Comparison of ENCODE assay signal across 20 cellular contexts in genomic region chr1:1293258-1293617, GRCh38. TPM values are rescaled to one million over a fixed set of nuclear protein-coding genes. Genes with fewer than 3 reads are reported as not detected.
DNase-seq lines count a peak whose midpoint lies in the region; ATAC-seq, FAIRE-seq and TF ChIP-seq lines count a peak whose summit lies in the region.
"Had no signal": no experiment of that assay in that cellular context is flagged by ENCODE, and none has a peak within 500 bp of the region (broad histone marks: within the 10 kb centered on the region; RNA-seq: fewer than 3 reads in every experiment).

No MANE protein-coding gene starts in this region.

- FAIRE-seq in K562 (lab: Jason Lieb, UNC): no peak
- FAIRE-seq: A549, GM19239, H54, HepG2 had no signal

- H4K20me1 ChIP-seq in K562 (replicated peaks; ENCODE audit: control insufficient read depth, insufficient read depth, low read length): peaks cover 16% of the 10 kb centered on the region; the same call in 1 of the 2 replicates

- 0 out of 2 replicates have a peak overlapping the region, but pooled peaks have one; percentile 39 for H2AFZ ChIP-seq in K562 (ENCODE audit: low read depth, low read length)

- WGBS in K562 (ENCODE audit: insufficient coverage, low coverage, missing lambda C conversion rate): 50% methylated on average over 25 of the region's 25 CpGs

- H3K9me3 Mint-ChIP-seq in natural killer cell treated with Interleukin-12 subunit alpha and Interleukin-12 subunit beta and Interleukin-15 and Interleukin-18, amount 100 ng/mL, for 72 hours: no peaks in the 10 kb centered on the region
- H3K9me3 Mint-ChIP-seq in stimulated activated memory B cell treated with anti-CD40 and anti-IgM and Interleukin-4, amounts not matched to agents 10 μg/mL and 1 μg/mL and 100 μg/mL, for 72 hours: no peaks in the 10 kb centered on the region
- H3K9me3 Mint-ChIP-seq: CD4-positive, alpha-beta memory T cell had no signal

- H3K4me2 ChIP-seq in K562 (ENCODE audit: insufficient read depth, low read length): peak overlapping the region; percentile 81; the same call in 1 of the 2 replicates
- H3K4me2 ChIP-seq: A549, BLaER1, KMS-11 had no signal

- H3K27me3 ChIP-seq in GM06990 (replicated peaks; ENCODE audit: control insufficient read depth, insufficient read depth, low read length): no peaks in the 10 kb centered on the region
- H3K27me3 ChIP-seq in K562 (ENCODE audit: control insufficient read depth in 2 of 2, insufficient read depth in 2 of 2, low read length in 2 of 2): peaks cover 0 to 6% of the 10 kb centered on the region in 2 experiments; a peak in 2 of 5 replicates
- H3K27me3 ChIP-seq: BLaER1 had no signal

- H3K27ac ChIP-seq in 22Rv1 (peak overlapping the region; percentile 68), HEK293 (ENCODE audit: extremely low read depth, low read depth, low read length) (no peak overlapping the region), K562 (ENCODE audit: extremely low read depth, low read depth, low read length) (peak overlapping the region; percentile 54; the same call in 2 of the 3 replicates)
- H3K27ac ChIP-seq: A549, BLaER1, KMS-11 had no signal

- no peak for TF ChIP-seq CTCF in 22Rv1 (IDR thresholded peaks at IDR 0.05)
- TF ChIP-seq CTCF in GM06990 (IDR thresholded peaks at IDR 0.05; ENCODE audit: insufficient read depth, low read length, poor library complexity, severe bottlenecking): no peak
- no peak for TF ChIP-seq CTCF in HEK293 (tag by site-specific recombination; IDR thresholded peaks at IDR 0.05)
- TF ChIP-seq CTCF in K562 (IDR thresholded peaks at IDR 0.05 in 2 of 3, conservative IDR thresholded peaks at IDR 0.05 in 1 of 3; ENCODE audit: insufficient read depth in 2 of 3, low read depth in 1 of 3, low read length in 3 of 3): no peak

- H3K4me1 Mint-ChIP-seq in natural killer cell treated with Interleukin-12 subunit alpha and Interleukin-12 subunit beta and Interleukin-15 and Interleukin-18, amount 100 ng/mL, for 72 hours (ENCODE audit: low read depth in 2 of 2): no peaks in the 10 kb centered on the region
- peaks cover 18% of the 10 kb centered on the region for H3K4me1 Mint-ChIP-seq in stimulated activated memory B cell treated with anti-CD40 and anti-IgM and Interleukin-4, amounts not matched to agents 10 μg/mL and 1 μg/mL and 100 μg/mL, for 72 hours
- H3K4me1 Mint-ChIP-seq: CD14-positive monocyte had no signal

- in situ Hi-C loops in K562 (cut with MboI): no loop called here

- no TSS peak for BruUV-seq in K562 (replicated peaks; lab: Mats Ljungman, UMichigan)

- peak overlapping the region in 1 of 2 experiments; percentile 82; a peak in 3 of 4 replicates for H3K9ac ChIP-seq in K562 (ENCODE audit: insufficient read depth in 1 of 2, low read depth in 2 of 2, low read length in 2 of 2)
- H3K9ac ChIP-seq: BLaER1, KMS-11 had no signal

- H3K9me1 ChIP-seq in K562 (ENCODE audit: control insufficient read depth, insufficient read depth, low read length): peaks cover 8% of the 10 kb centered on the region

- no peak overlapping the region for H3K27ac Mint-ChIP-seq in natural killer cell treated with Interleukin-12 subunit alpha and Interleukin-12 subunit beta and Interleukin-15 and Interleukin-18, amount 100 ng/mL, for 72 hours
- H3K27ac Mint-ChIP-seq in stimulated activated memory B cell treated with anti-CD40 and anti-IgM and Interleukin-4, amounts not matched to agents 10 μg/mL and 1 μg/mL and 100 μg/mL, for 72 hours: no peak overlapping the region
- H3K27ac Mint-ChIP-seq: CD14-positive monocyte; CD4-positive, alpha-beta memory T cell had no signal

- H3K36me3 ChIP-seq in GM06990 (ENCODE audit: control insufficient read depth, insufficient read depth, low read length): no peaks in the 10 kb centered on the region
- H3K36me3 ChIP-seq in HEK293 (ENCODE audit: control insufficient read depth in 2 of 2, insufficient read depth in 1 of 2, low read length in 2 of 2): peaks cover 0 to 41% of the 10 kb centered on the region in 2 experiments; a peak in 1 of 3 replicates
- H3K36me3 ChIP-seq in K562 (ENCODE audit: control insufficient read depth, insufficient read depth, low read length): peaks cover 17% of the 10 kb centered on the region; the same call in 1 of the 3 replicates

- TF ChIP-seq EP300 in K562 (IDR thresholded peaks at IDR 0.05; ENCODE audit: low read length): no peak

- H3K79me2 ChIP-seq in K562 (ENCODE audit: control insufficient read depth, insufficient read depth, low read length): no peaks in the 10 kb centered on the region

- H3K4me1 ChIP-seq in HEK293 (ENCODE audit: control insufficient read depth, insufficient read depth, low read length) (no peaks in the 10 kb centered on the region), K562 (replicated peaks in 1 of 2; ENCODE audit: control insufficient read depth in 2 of 2, insufficient read depth in 2 of 2, low read length in 2 of 2) (peaks cover 5 to 72% of the 10 kb centered on the region in 2 experiments; a peak in 3 of 5 replicates)
- H3K4me1 ChIP-seq: A549 had no signal

- no peaks in the 10 kb centered on the region for H3K27me3 Mint-ChIP-seq in natural killer cell treated with Interleukin-12 subunit alpha and Interleukin-12 subunit beta and Interleukin-15 and Interleukin-18, amount 100 ng/mL, for 72 hours
- H3K27me3 Mint-ChIP-seq in stimulated activated memory B cell treated with anti-CD40 and anti-IgM and Interleukin-4, amounts not matched to agents 10 μg/mL and 1 μg/mL and 100 μg/mL, for 72 hours: no peaks in the 10 kb centered on the region
- H3K27me3 Mint-ChIP-seq: CD4-positive, alpha-beta memory T cell had no signal

- CTCF ChIA-PET in HEK293 (lab: Yijun Ruan, JAX): interaction anchor here (4.3 kb wide), 1 partner anchor 173 kb away, joined by 76 read pairs; no protein-coding TSS in a partner anchor
- CTCF ChIA-PET in K562 (lab: Yijun Ruan, JAX; ENCODE audit: low intra/inter-chr PET ratio): no interaction called here

- POLR2A ChIA-PET in HEK293 (lab: Yijun Ruan, JAX) (no interaction called here), K562 (lab: Yijun Ruan, JAX) (interaction anchor here (0.6 kb wide), 1 partner anchor 25 kb away, joined by 3 read pairs; no protein-coding TSS in a partner anchor)

- no peak for TF ChIP-seq RAD21 in K562 (CRISPR knock-in tag; conservative IDR thresholded peaks at IDR 0.05 in 1 of 2, IDR thresholded peaks at IDR 0.05 in 1 of 2)

- intact Hi-C loops in K562 (cut with micrococcal nuclease): loop anchor here (2.0 to 10.0 kb wide), 2 partner anchors 176 to 308 kb away; partner anchors contain the start of genes C1orf159 and PERM1

- DNase-seq in GM06990 (ENCODE audit: extremely low read depth, insufficient read length) (peak; percentile 16), K562 (ENCODE audit: extremely low read depth in 1 of 4, low spot score in 3 of 4) (no peak), hepatic stellate cell (ENCODE audit: low spot score) (no peak), NCI-H2171 (lab: John Stamatoyannopoulos, UW) (no peak)
- DNase-seq in natural killer cell treated with Interleukin-12 subunit alpha and Interleukin-12 subunit beta and Interleukin-15 and Interleukin-18, amount 100 ng/mL, for 72 hours (ENCODE audit: low spot score): no peak
- DNase-seq: DMS153, DMS79, GDM1, HCEC 1CT had no signal

- ATAC-seq in K562: no peak
- ATAC-seq in natural killer cell treated with Interleukin-12 subunit alpha and Interleukin-12 subunit beta and Interleukin-15 and Interleukin-18, amount 100 ng/mL, for 72 hours: no peak
- no peak for ATAC-seq in stimulated activated memory B cell treated with anti-CD40 and anti-IgM and Interleukin-4, amounts not matched to agents 10 μg/mL and 1 μg/mL and 100 μg/mL, for 72 hours
- ATAC-seq: A549, HepG2 had no signal

- TF ChIP-seq POLR2A in K562 (conservative IDR thresholded peaks at IDR 0.05): no peak

- no peaks in the 10 kb centered on the region for H3K9me3 ChIP-seq in HEK293 (ENCODE audit: control insufficient read depth, insufficient read depth, low read depth, low read length)
- no peaks in the 10 kb centered on the region for H3K9me3 ChIP-seq in K562 (replicated peaks; ENCODE audit: control insufficient read depth, insufficient read depth, low read depth, low read length)
- H3K9me3 ChIP-seq: A549, BLaER1 had no signal

- H3K4me3 ChIP-seq in GM06990 (replicated peaks; ENCODE audit: low read depth, low read length) (no peak overlapping the region), HEK293 (ENCODE audit: low read depth, low read length) (no peak overlapping the region), K562 (peak overlapping the region; percentile 51)
- H3K4me3 ChIP-seq: A549, BLaER1 had no signal

- no peaks in the 10 kb centered on the region for H3K36me3 Mint-ChIP-seq in natural killer cell treated with Interleukin-12 subunit alpha and Interleukin-12 subunit beta and Interleukin-15 and Interleukin-18, amount 100 ng/mL, for 72 hours
- H3K36me3 Mint-ChIP-seq in stimulated activated memory B cell treated with anti-CD40 and anti-IgM and Interleukin-4, amounts not matched to agents 10 μg/mL and 1 μg/mL and 100 μg/mL, for 72 hours: no peaks in the 10 kb centered on the region
- H3K36me3 Mint-ChIP-seq: CD4-positive, alpha-beta memory T cell had no signal

- no peak overlapping the region for H3K4me3 Mint-ChIP-seq in natural killer cell treated with Interleukin-12 subunit alpha and Interleukin-12 subunit beta and Interleukin-15 and Interleukin-18, amount 100 ng/mL, for 72 hours
- no peak overlapping the region for H3K4me3 Mint-ChIP-seq in stimulated activated memory B cell treated with anti-CD40 and anti-IgM and Interleukin-4, amounts not matched to agents 10 μg/mL and 1 μg/mL and 100 μg/mL, for 72 hours
- H3K4me3 Mint-ChIP-seq: CD14-positive monocyte; CD4-positive, alpha-beta memory T cell had no signal

RNA-seq across cellular contexts. Expression of gene SCNN1D, which starts 13.0 kb away (rescaled TPM):
- 1.6 and 4.3 TPM in 2 replicates for total RNA-seq in K562 (2011; cell fraction: chromatin; rRNA removed; ENCODE audit: low replicate concordance)
- total RNA-seq in K562 (2011; cell fraction: nucleolus; rRNA removed): 3.0 and 3.7 TPM in 2 replicates
- total RNA-seq in K562 (2011; cell fraction: nucleoplasm; rRNA removed): 1.4 and 2.1 TPM in 2 replicates
- total RNA-seq in K562 (2014; rRNA removed) (0.53 and 0.64 TPM in 2 replicates), K562 (2014; rRNA removed; fragmentation: Illumina TruSeq; extraction: Trizol) (0.06 TPM in 1 of 2 replicates, not detected in the other), K562 (2015; rRNA removed; fragmentation: Illumina TruSeq; extraction: Trizol) (0.29 and 0.38 TPM in 2 replicates), K562 (2021) (0.73 and 0.87 TPM in 2 replicates)
- polyA plus RNA-seq in K562 (2011; rRNA removed) (0.38 and 0.92 TPM in 2 replicates), K562 (2014; fragmentation: Illumina TruSeq; extraction: Trizol) (0.04 and 0.26 TPM in 2 replicates), K562 (2014; fragmentation: Nextera tagmentation; extraction: Ambion mirVana) (under 1 TPM in 1 of 2 experiments, not detected in 1; 0.01 TPM), K562 (2014; rRNA removed) (1.1 TPM in 2 replicates)
- polyA plus RNA-seq in K562 (2011; cell fraction: cytosol; rRNA removed): 0.71 and 1.8 TPM in 2 replicates
- 8.1 and 14.5 TPM in 2 replicates for polyA plus RNA-seq in K562 (2011; cell fraction: nucleus; rRNA removed)
- 0.79 and 1.9 TPM in 2 replicates for polyA plus RNA-seq in K562 (2012)
- 0.09 and 0.11 TPM in 2 replicates for polyA minus RNA-seq in K562 (2011; rRNA and poly(A)+ RNA removed)
- polyA minus RNA-seq in K562 (2011; cell fraction: cytosol; rRNA and poly(A)+ RNA removed): not detected in 2 replicates
- 0.94 and 1.3 TPM in 2 replicates for polyA minus RNA-seq in K562 (2011; cell fraction: nucleus; rRNA and poly(A)+ RNA removed)
- total RNA-seq in natural killer cell treated with Interleukin-12 subunit alpha and Interleukin-12 subunit beta and Interleukin-15 and Interleukin-18, amount 100 ng/mL, for 72 hours: 1 to 10 TPM; 1.5 to 3.2 TPM
- polyA plus RNA-seq: CD14-positive monocyte had no signal

RNA-seq across cellular contexts. Expression of gene ACAP3, which starts 14.5 kb away (rescaled TPM):
- total RNA-seq in K562 (2011; cell fraction: chromatin; rRNA removed; ENCODE audit: low replicate concordance): 140 and 407 TPM in 2 replicates
- 278 and 333 TPM in 2 replicates for total RNA-seq in K562 (2011; cell fraction: nucleolus; rRNA removed)
- 136 and 156 TPM in 2 replicates for total RNA-seq in K562 (2011; cell fraction: nucleoplasm; rRNA removed)
- total RNA-seq in K562 (2014; rRNA removed): 29.6 and 33.3 TPM in 2 replicates
- 1.9 and 3.5 TPM in 2 replicates for total RNA-seq in K562 (2014; rRNA removed; fragmentation: Illumina TruSeq; extraction: Trizol)
- 14.0 and 15.2 TPM in 2 replicates for total RNA-seq in K562 (2015; rRNA removed; fragmentation: Illumina TruSeq; extraction: Trizol)
- 44.1 and 49.0 TPM in 2 replicates for total RNA-seq in K562 (2021)
- 12.0 and 27.1 TPM in 2 replicates for polyA plus RNA-seq in K562 (2011; rRNA removed)
- 8.5 and 20.8 TPM in 2 replicates for polyA plus RNA-seq in K562 (2011; cell fraction: cytosol; rRNA removed)
- polyA plus RNA-seq in K562 (2011; cell fraction: nucleus; rRNA removed): 346 and 462 TPM in 2 replicates
- polyA plus RNA-seq in K562 (2012): 38.9 and 49.6 TPM in 2 replicates
- polyA plus RNA-seq in K562 (2014; fragmentation: Illumina TruSeq; extraction: Trizol): 7.2 and 11.8 TPM in 2 replicates
- polyA plus RNA-seq in K562 (2014; fragmentation: Nextera tagmentation; extraction: Ambion mirVana): under 1 TPM; 0.01 to 0.06 TPM
- 43.8 and 44.8 TPM in 2 replicates for polyA plus RNA-seq in K562 (2014; rRNA removed)
- 6.3 and 10.7 TPM in 2 replicates for polyA minus RNA-seq in K562 (2011; rRNA and poly(A)+ RNA removed)
- 13.7 and 15.3 TPM in 2 replicates for polyA minus RNA-seq in K562 (2011; cell fraction: cytosol; rRNA and poly(A)+ RNA removed)
- 42.4 and 46.1 TPM in 2 replicates for polyA minus RNA-seq in K562 (2011; cell fraction: nucleus; rRNA and poly(A)+ RNA removed)
- 10 to 100 TPM; 32.5 to 60.5 TPM for total RNA-seq in natural killer cell treated with Interleukin-12 subunit alpha and Interleukin-12 subunit beta and Interleukin-15 and Interleukin-18, amount 100 ng/mL, for 72 hours

RNA-seq across cellular contexts. Expression of gene PUSL1, which starts 15.2 kb away (rescaled TPM):
- total RNA-seq in K562 (2011; cell fraction: chromatin; rRNA removed; ENCODE audit: low replicate concordance): 13.3 and 63.1 TPM in 2 replicates
- total RNA-seq in K562 (2011; cell fraction: nucleolus; rRNA removed): 74.5 and 90.1 TPM in 2 replicates
- total RNA-seq in K562 (2011; cell fraction: nucleoplasm; rRNA removed): 23.2 and 31.2 TPM in 2 replicates
- total RNA-seq in K562 (2014; rRNA removed): 86.9 and 103 TPM in 2 replicates
- 5.6 and 7.0 TPM in 2 replicates for total RNA-seq in K562 (2014; rRNA removed; fragmentation: Illumina TruSeq; extraction: Trizol)
- 29.7 and 31.4 TPM in 2 replicates for total RNA-seq in K562 (2015; rRNA removed; fragmentation: Illumina TruSeq; extraction: Trizol)
- 80.1 and 83.0 TPM in 2 replicates for total RNA-seq in K562 (2021)
- 13.6 and 22.4 TPM in 2 replicates for polyA plus RNA-seq in K562 (2011; rRNA removed)
- polyA plus RNA-seq in K562 (2011; cell fraction: cytosol; rRNA removed): 29.8 and 137 TPM in 2 replicates
- 41.7 and 71.9 TPM in 2 replicates for polyA plus RNA-seq in K562 (2011; cell fraction: nucleus; rRNA removed)
- 35.1 and 53.3 TPM in 2 replicates for polyA plus RNA-seq in K562 (2012)
- polyA plus RNA-seq in K562 (2014; fragmentation: Illumina TruSeq; extraction: Trizol): 10.5 and 25.1 TPM in 2 replicates
- 1 to 10 TPM in 1 of 2 experiments, under 1 TPM in 1; 0.62 to 1.7 TPM for polyA plus RNA-seq in K562 (2014; fragmentation: Nextera tagmentation; extraction: Ambion mirVana)
- 68.5 and 76.0 TPM in 2 replicates for polyA plus RNA-seq in K562 (2014; rRNA removed)
- 3.5 and 5.7 TPM in 2 replicates for polyA minus RNA-seq in K562 (2011; rRNA and poly(A)+ RNA removed)
- 22.0 and 25.8 TPM in 2 replicates for polyA minus RNA-seq in K562 (2011; cell fraction: cytosol; rRNA and poly(A)+ RNA removed)
- polyA minus RNA-seq in K562 (2011; cell fraction: nucleus; rRNA and poly(A)+ RNA removed): 33.5 and 38.2 TPM in 2 replicates
- total RNA-seq in natural killer cell treated with Interleukin-12 subunit alpha and Interleukin-12 subunit beta and Interleukin-15 and Interleukin-18, amount 100 ng/mL, for 72 hours: 10 to 100 TPM; 19.2 to 39.0 TPM

RNA-seq across cellular contexts. Expression of gene UBE2J2, which starts 19.6 kb away (rescaled TPM):
- total RNA-seq in K562 (2011; cell fraction: chromatin; rRNA removed; ENCODE audit: low replicate concordance): 155 and 222 TPM in 2 replicates
- 116 and 127 TPM in 2 replicates for total RNA-seq in K562 (2011; cell fraction: nucleolus; rRNA removed)
- total RNA-seq in K562 (2011; cell fraction: nucleoplasm; rRNA removed): 111 and 123 TPM in 2 replicates
- total RNA-seq in K562 (2014; rRNA removed) (110 and 124 TPM in 2 replicates), K562 (2014; rRNA removed; fragmentation: Illumina TruSeq; extraction: Trizol) (47.1 and 51.5 TPM in 2 replicates), K562 (2015; rRNA removed; fragmentation: Illumina TruSeq; extraction: Trizol) (73.0 and 75.5 TPM in 2 replicates), K562 (2021) (109 and 112 TPM in 2 replicates)
- polyA plus RNA-seq in K562 (2011; rRNA removed) (36.4 and 45.5 TPM in 2 replicates), K562 (2014; fragmentation: Illumina TruSeq; extraction: Trizol) (81.5 and 83.2 TPM in 2 replicates), K562 (2014; fragmentation: Nextera tagmentation; extraction: Ambion mirVana) (1 to 10 TPM in 1 of 2 experiments, under 1 TPM in 1; 0.93 to 2.3 TPM), K562 (2014; rRNA removed) (107 and 108 TPM in 2 replicates)
- 45.1 and 76.3 TPM in 2 replicates for polyA plus RNA-seq in K562 (2011; cell fraction: cytosol; rRNA removed)
- 61.5 and 87.2 TPM in 2 replicates for polyA plus RNA-seq in K562 (2011; cell fraction: nucleus; rRNA removed)
- polyA plus RNA-seq in K562 (2012): 72.3 and 75.8 TPM in 2 replicates
- polyA minus RNA-seq in K562 (2011; rRNA and poly(A)+ RNA removed): 12.5 and 14.9 TPM in 2 replicates
- polyA minus RNA-seq in K562 (2011; cell fraction: cytosol; rRNA and poly(A)+ RNA removed): 35.1 and 36.5 TPM in 2 replicates
- 33.1 and 42.7 TPM in 2 replicates for polyA minus RNA-seq in K562 (2011; cell fraction: nucleus; rRNA and poly(A)+ RNA removed)
- 100 to 1,000 TPM in 1 of 2 donors, 10 to 100 TPM in 1; 70.6 to 119 TPM for total RNA-seq in natural killer cell treated with Interleukin-12 subunit alpha and Interleukin-12 subunit beta and Interleukin-15 and Interleukin-18, amount 100 ng/mL, for 72 hours

RNA-seq across cellular contexts. Expression of gene INTS11, which starts 31.2 kb away (rescaled TPM):
- total RNA-seq in K562 (2011; cell fraction: chromatin; rRNA removed; ENCODE audit: low replicate concordance): 317 and 866 TPM in 2 replicates
- total RNA-seq in K562 (2011; cell fraction: nucleolus; rRNA removed): 565 and 578 TPM in 2 replicates
- 402 and 440 TPM in 2 replicates for total RNA-seq in K562 (2011; cell fraction: nucleoplasm; rRNA removed)
- total RNA-seq in K562 (2014; rRNA removed) (151 and 179 TPM in 2 replicates), K562 (2014; rRNA removed; fragmentation: Illumina TruSeq; extraction: Trizol) (62.1 and 77.4 TPM in 2 replicates), K562 (2015; rRNA removed; fragmentation: Illumina TruSeq; extraction: Trizol) (85.4 and 88.8 TPM in 2 replicates), K562 (2021) (153 and 164 TPM in 2 replicates)
- polyA plus RNA-seq in K562 (2011; rRNA removed) (110 and 164 TPM in 2 replicates), K562 (2014; fragmentation: Illumina TruSeq; extraction: Trizol) (143 and 151 TPM in 2 replicates), K562 (2014; fragmentation: Nextera tagmentation; extraction: Ambion mirVana) (10 to 100 TPM in 1 of 2 experiments, 1 to 10 TPM in 1; 3.6 to 11.8 TPM), K562 (2014; rRNA removed) (183 TPM in 2 replicates)
- 195 and 300 TPM in 2 replicates for polyA plus RNA-seq in K562 (2011; cell fraction: cytosol; rRNA removed)
- 663 and 798 TPM in 2 replicates for polyA plus RNA-seq in K562 (2011; cell fraction: nucleus; rRNA removed)
- 151 and 204 TPM in 2 replicates for polyA plus RNA-seq in K562 (2012)
- polyA minus RNA-seq in K562 (2011; rRNA and poly(A)+ RNA removed): 68.4 and 103 TPM in 2 replicates
- 79.6 and 101 TPM in 2 replicates for polyA minus RNA-seq in K562 (2011; cell fraction: cytosol; rRNA and poly(A)+ RNA removed)
- polyA minus RNA-seq in K562 (2011; cell fraction: nucleus; rRNA and poly(A)+ RNA removed): 108 and 123 TPM in 2 replicates
- total RNA-seq in natural killer cell treated with Interleukin-12 subunit alpha and Interleukin-12 subunit beta and Interleukin-15 and Interleukin-18, amount 100 ng/mL, for 72 hours: 100 to 1,000 TPM; 122 to 204 TPM
